ENCODE assay signal across 1 cellular context in the genomic region with DNA sequence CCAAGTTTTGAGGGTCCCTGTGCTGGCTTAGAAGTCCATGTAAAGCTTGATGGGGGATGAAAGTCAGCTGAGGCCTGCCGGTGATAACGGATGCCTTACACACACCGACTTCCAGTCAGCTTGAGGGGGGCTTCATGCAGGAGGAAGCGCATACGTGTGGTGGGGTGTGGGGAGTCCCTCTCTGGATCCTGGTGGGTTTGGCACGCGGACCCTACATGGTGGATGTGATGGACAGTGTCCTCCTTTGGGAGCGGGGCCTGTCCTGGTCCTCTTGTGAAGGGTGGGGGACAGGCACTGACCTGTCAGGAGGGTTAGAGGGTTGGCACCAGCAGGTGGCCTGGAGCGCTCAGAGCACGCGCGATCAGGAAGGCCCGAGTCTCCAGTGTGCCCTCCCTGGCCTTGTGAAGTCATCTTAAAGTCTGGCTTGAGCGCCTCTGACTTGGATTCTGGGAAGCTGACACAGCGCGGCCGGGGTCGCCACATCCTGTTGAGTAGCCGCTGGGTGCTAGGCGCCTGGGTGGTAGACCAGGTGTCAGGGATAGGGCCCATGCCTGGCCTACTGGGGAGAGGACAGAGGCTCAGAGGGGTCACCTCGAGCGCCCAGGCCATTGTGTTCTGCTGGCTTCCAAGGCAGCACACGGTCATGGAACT.
TF ChIP-seq lines count a peak whose summit lies in the region.

No MANE protein-coding gene starts in this region.

TF ChIP-seq in SK-N-SH, 30 proteins besides CTCF, POLR2A, EP300 and RAD21 (continued from another document):
- TF ChIP-seq, protein P1, sequence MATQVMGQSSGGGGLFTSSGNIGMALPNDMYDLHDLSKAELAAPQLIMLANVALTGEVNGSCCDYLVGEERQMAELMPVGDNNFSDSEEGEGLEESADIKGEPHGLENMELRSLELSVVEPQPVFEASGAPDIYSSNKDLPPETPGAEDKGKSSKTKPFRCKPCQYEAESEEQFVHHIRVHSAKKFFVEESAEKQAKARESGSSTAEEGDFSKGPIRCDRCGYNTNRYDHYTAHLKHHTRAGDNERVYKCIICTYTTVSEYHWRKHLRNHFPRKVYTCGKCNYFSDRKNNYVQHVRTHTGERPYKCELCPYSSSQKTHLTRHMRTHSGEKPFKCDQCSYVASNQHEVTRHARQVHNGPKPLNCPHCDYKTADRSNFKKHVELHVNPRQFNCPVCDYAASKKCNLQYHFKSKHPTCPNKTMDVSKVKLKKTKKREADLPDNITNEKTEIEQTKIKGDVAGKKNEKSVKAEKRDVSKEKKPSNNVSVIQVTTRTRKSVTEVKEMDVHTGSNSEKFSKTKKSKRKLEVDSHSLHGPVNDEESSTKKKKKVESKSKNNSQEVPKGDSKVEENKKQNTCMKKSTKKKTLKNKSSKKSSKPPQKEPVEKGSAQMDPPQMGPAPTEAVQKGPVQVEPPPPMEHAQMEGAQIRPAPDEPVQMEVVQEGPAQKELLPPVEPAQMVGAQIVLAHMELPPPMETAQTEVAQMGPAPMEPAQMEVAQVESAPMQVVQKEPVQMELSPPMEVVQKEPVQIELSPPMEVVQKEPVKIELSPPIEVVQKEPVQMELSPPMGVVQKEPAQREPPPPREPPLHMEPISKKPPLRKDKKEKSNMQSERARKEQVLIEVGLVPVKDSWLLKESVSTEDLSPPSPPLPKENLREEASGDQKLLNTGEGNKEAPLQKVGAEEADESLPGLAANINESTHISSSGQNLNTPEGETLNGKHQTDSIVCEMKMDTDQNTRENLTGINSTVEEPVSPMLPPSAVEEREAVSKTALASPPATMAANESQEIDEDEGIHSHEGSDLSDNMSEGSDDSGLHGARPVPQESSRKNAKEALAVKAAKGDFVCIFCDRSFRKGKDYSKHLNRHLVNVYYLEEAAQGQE (IDR thresholded peaks at IDR 0.05; ENCODE audit: low read depth, low read length), result no peak
- TF ChIP-seq TAF1 (IDR thresholded peaks at IDR 0.05; ENCODE audit: borderline replicate concordance, low read depth, low read length) (no peak), RFX5 (IDR thresholded peaks at IDR 0.05; ENCODE audit: low read length) (no peak), TEAD4 (IDR thresholded peaks at IDR 0.05; ENCODE audit: borderline replicate concordance, insufficient read depth) (no peak), FOXM1 (IDR thresholded peaks at IDR 0.05; ENCODE audit: low read depth) (no peak), FOXJ3 (CRISPR knock-in tag; IDR thresholded peaks at IDR 0.05) (no peak)
- TF ChIP-seq, protein P2, sequence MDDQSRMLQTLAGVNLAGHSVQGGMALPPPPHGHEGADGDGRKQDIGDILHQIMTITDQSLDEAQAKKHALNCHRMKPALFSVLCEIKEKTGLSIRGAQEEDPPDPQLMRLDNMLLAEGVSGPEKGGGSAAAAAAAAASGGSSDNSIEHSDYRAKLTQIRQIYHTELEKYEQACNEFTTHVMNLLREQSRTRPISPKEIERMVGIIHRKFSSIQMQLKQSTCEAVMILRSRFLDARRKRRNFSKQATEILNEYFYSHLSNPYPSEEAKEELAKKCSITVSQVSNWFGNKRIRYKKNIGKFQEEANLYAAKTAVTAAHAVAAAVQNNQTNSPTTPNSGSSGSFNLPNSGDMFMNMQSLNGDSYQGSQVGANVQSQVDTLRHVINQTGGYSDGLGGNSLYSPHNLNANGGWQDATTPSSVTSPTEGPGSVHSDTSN (IDR thresholded peaks at IDR 0.05), result no peak
- TF ChIP-seq, protein P3, sequence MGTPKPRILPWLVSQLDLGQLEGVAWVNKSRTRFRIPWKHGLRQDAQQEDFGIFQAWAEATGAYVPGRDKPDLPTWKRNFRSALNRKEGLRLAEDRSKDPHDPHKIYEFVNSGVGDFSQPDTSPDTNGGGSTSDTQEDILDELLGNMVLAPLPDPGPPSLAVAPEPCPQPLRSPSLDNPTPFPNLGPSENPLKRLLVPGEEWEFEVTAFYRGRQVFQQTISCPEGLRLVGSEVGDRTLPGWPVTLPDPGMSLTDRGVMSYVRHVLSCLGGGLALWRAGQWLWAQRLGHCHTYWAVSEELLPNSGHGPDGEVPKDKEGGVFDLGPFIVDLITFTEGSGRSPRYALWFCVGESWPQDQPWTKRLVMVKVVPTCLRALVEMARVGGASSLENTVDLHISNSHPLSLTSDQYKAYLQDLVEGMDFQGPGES (IDR thresholded peaks at IDR 0.05; ENCODE audit: low read depth, low read length), result no peak
TF ChIP-seq in SK-N-SH: peak in this region for 0.
